In the genomic region with DNA sequence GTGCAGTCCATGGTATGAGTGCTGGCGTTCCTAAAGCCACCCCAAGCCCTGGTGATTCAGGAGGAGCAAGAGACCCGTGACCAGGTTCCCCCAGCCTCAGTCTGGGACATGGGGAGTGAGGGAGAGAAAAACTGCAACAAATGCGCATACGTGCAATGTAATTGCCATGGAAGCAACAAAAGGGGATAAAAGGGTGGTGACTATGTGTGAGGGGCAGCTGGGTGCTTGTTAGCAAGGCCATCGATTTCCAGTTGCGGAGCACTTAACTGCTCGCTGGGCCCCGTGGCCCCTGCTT, we compare ENCODE assay signal across 8 cellular contexts. TPM values are rescaled to one million over a fixed set of nuclear protein-coding genes. Genes with fewer than 3 reads are reported as not detected.
DNase-seq lines count a peak whose midpoint lies in the region; ATAC-seq and TF ChIP-seq lines count a peak whose summit lies in the region.

No MANE protein-coding gene starts in this region.

- no CpG with 5 or more reads among the region's 8 CpGs for WGBS in trophoblast cell (ENCODE audit: extremely low coverage, insufficient coverage, insufficient read length)

- H3K27ac ChIP-seq in SJCRH30 (peak overlapping the region; percentile 58), fibroblast of lung (ENCODE audit: insufficient read depth, low read length) (peak overlapping the region; percentile 47), trophoblast cell (ENCODE audit: low read depth, low read length) (no peak overlapping the region)

- TF ChIP-seq CTCF in Caco-2 (IDR thresholded peaks at IDR 0.05; ENCODE audit: insufficient read depth in 1 of 2, low read depth in 1 of 2, low read length in 1 of 2, severe bottlenecking in 1 of 2, unreplicated experiment in 1 of 2): no peak
- no peak for TF ChIP-seq CTCF in fibroblast of lung (conservative IDR thresholded peaks at IDR 0.05 in 1 of 2, IDR thresholded peaks at IDR 0.05 in 1 of 2; ENCODE audit: low read depth in 1 of 2, low read length in 2 of 2)

- H3K4me2 ChIP-seq in fibroblast of lung (ENCODE audit: extremely low read depth, insufficient read depth, low read length) (peak overlapping the region; percentile 89), trophoblast cell (ENCODE audit: low read length) (peak overlapping the region; percentile 61)

- no peak overlapping the region for H3K23ac ChIP-seq in trophoblast cell (ENCODE audit: low read length)

- no peaks in the 10 kb centered on the region for H3K9me3 Mint-ChIP-seq in Caco-2 (ENCODE audit: unreplicated experiment)

- H2BK12ac ChIP-seq in trophoblast cell (ENCODE audit: low read length): no peak overlapping the region

- POLR2A ChIA-PET in Caco-2 (lab: Charles Lee): no interaction called here

- H3K4me3 Mint-ChIP-seq in Caco-2 (ENCODE audit: unreplicated experiment): peak overlapping the region; percentile 77

- peak overlapping the region; percentile 54 for H3K4me3 ChIP-seq in Caco-2 (ENCODE audit: low read depth, low read length)
- H3K4me3 ChIP-seq in SJCRH30: peak overlapping the region; percentile 91
- H3K4me3 ChIP-seq in fibroblast of lung (replicated peaks in 1 of 4; ENCODE audit: control extremely low read depth in 1 of 4, insufficient read depth in 1 of 4, low read depth in 3 of 4, low read length in 4 of 4): peak overlapping the region; percentile 43 to 62 (median 49)
- peak overlapping the region; percentile 63 for H3K4me3 ChIP-seq in trophoblast cell (ENCODE audit: low read depth, low read length)

- intact Hi-C loops in Caco-2 (cut with micrococcal nuclease; ENCODE audit: unreplicated experiment): no loop called here

- H3K9ac ChIP-seq in fibroblast of lung (ENCODE audit: insufficient read depth, low read length) (no peak overlapping the region), trophoblast cell (ENCODE audit: low read length) (no peak overlapping the region)

- H3K79me2 ChIP-seq in fibroblast of lung (ENCODE audit: control insufficient read depth, insufficient read depth, low read length): peaks cover 16% of the 10 kb centered on the region
- peaks cover 8% of the 10 kb centered on the region for H3K79me2 ChIP-seq in trophoblast cell (ENCODE audit: control insufficient read depth, insufficient read depth, low read length, poor library complexity)

- peak overlapping the region; percentile 40 for H3K27ac Mint-ChIP-seq in Caco-2 (ENCODE audit: unreplicated experiment)

- H4K12ac ChIP-seq in trophoblast cell (ENCODE audit: low read depth, low read length): no peak overlapping the region

- DNase-seq in Caco-2: no peak
- no peak for DNase-seq in SJCRH30
- no peak for DNase-seq in fibroblast of lung (ENCODE audit: low read depth in 2 of 2)
- peak in 1 of 2 donors; percentile 17 for DNase-seq in trophoblast cell
- no peak for DNase-seq in activated gamma-delta T cell (lab: John Stamatoyannopoulos, UW)
- DNase-seq in NAMALWA (ENCODE audit: low spot score): no peak
- no peak for DNase-seq in activated effector memory CD4-positive, alpha-beta T cell treated with anti-CD3 and anti-CD28 coated beads, Interleukin-2, amount 50 U/mL, for 16 hours

- H3K9me3 ChIP-seq in Caco-2 (no peaks in the 10 kb centered on the region), SJCRH30 (replicated peaks) (no peaks in the 10 kb centered on the region), fibroblast of lung (ENCODE audit: control insufficient read depth, insufficient read depth, low read depth, low read length) (no peaks in the 10 kb centered on the region), trophoblast cell (ENCODE audit: insufficient read depth, low read depth, low read length) (no peaks in the 10 kb centered on the region)

- peak overlapping the region; percentile 10 for H3K14ac ChIP-seq in trophoblast cell (ENCODE audit: low read length)

- H3K36me3 Mint-ChIP-seq in Caco-2 (ENCODE audit: insufficient read depth, unreplicated experiment): peaks cover 5% of the 10 kb centered on the region

- H3K27me3 Mint-ChIP-seq in Caco-2 (ENCODE audit: insufficient read depth, unreplicated experiment): no peaks in the 10 kb centered on the region

- H4K8ac ChIP-seq in trophoblast cell (ENCODE audit: low read depth, low read length): peak overlapping the region; percentile 20

- no peak overlapping the region for H2AK5ac ChIP-seq in trophoblast cell (ENCODE audit: low read length)

- no peaks in the 10 kb centered on the region for H4K20me1 ChIP-seq in fibroblast of lung (ENCODE audit: control insufficient read depth, extremely low read depth, insufficient read depth, low read length)

- H3K4ac ChIP-seq in trophoblast cell (ENCODE audit: low read depth, low read length): no peak overlapping the region

- peak overlapping the region; percentile 56 for H4K91ac ChIP-seq in trophoblast cell (ENCODE audit: low read depth, low read length)

- H3K4me1 ChIP-seq in Caco-2 (0 out of 2 replicates have a peak, but pooled peaks cover 4% of the 10 kb centered on the region), SJCRH30 (peaks cover 18% of the 10 kb centered on the region), fibroblast of lung (ENCODE audit: control insufficient read depth, extremely low read depth, insufficient read depth, low read length) (peaks cover 26% of the 10 kb centered on the region), trophoblast cell (ENCODE audit: control insufficient read depth in 1 of 2, insufficient read depth in 2 of 2, low read length in 2 of 2) (peaks cover 20 to 32% of the 10 kb centered on the region in 2 experiments)

- no peak overlapping the region for H3K18ac ChIP-seq in trophoblast cell (ENCODE audit: low read length)

- H2BK120ac ChIP-seq in trophoblast cell (ENCODE audit: insufficient read depth, low read length, poor library complexity): no peak overlapping the region

- ATAC-seq in HG02938 (IDR thresholded peaks at IDR 0.05; ENCODE audit: unreplicated experiment): no peak

- no peaks in the 10 kb centered on the region for H3K36me3 ChIP-seq in Caco-2 (ENCODE audit: control insufficient read depth, insufficient read depth, low read length)
- no peaks in the 10 kb centered on the region for H3K36me3 ChIP-seq in SJCRH30
- no peaks in the 10 kb centered on the region for H3K36me3 ChIP-seq in fibroblast of lung (ENCODE audit: control insufficient read depth, insufficient read depth, low read length)
- H3K36me3 ChIP-seq in trophoblast cell (ENCODE audit: control insufficient read depth in 1 of 2, insufficient read depth in 2 of 2, low read length in 2 of 2): peaks cover 0 to 5% of the 10 kb centered on the region in 2 experiments

- CTCF ChIA-PET in Caco-2 (lab: Charles Lee): no interaction called here

- peaks cover 25% of the 10 kb centered on the region for H3K79me1 ChIP-seq in trophoblast cell (ENCODE audit: low read length)

- H3K27me3 ChIP-seq in Caco-2 (replicated peaks; ENCODE audit: control insufficient read depth, insufficient read depth, low read length): no peaks in the 10 kb centered on the region
- no peaks in the 10 kb centered on the region for H3K27me3 ChIP-seq in SJCRH30
- no peaks in the 10 kb centered on the region for H3K27me3 ChIP-seq in fibroblast of lung (ENCODE audit: control insufficient read depth, insufficient read depth, low read length)
- H3K27me3 ChIP-seq in trophoblast cell (ENCODE audit: insufficient read depth, low read length): no peaks in the 10 kb centered on the region

- H2BK5ac ChIP-seq in trophoblast cell (ENCODE audit: low read depth, low read length, poor library complexity): no peak overlapping the region

- peak overlapping the region; percentile 78 for H2AFZ ChIP-seq in fibroblast of lung (ENCODE audit: low read length)
- peak overlapping the region; percentile 53 for H2AFZ ChIP-seq in trophoblast cell (ENCODE audit: insufficient read depth, low read length, poor library complexity)

- no TSS peak for BruUV-seq in Caco-2 (replicated peaks; lab: Mats Ljungman, UMichigan)

- H3K4me1 Mint-ChIP-seq in Caco-2 (ENCODE audit: low read depth, unreplicated experiment): peaks cover 26% of the 10 kb centered on the region

RNA-seq across cellular contexts. Expression of a gene that starts 0.7 kb away (rescaled TPM):
- 11.5 and 12.9 TPM in 2 replicates for total RNA-seq in Caco-2 (2022)
- total RNA-seq in SJCRH30 (2014; rRNA removed; shearing (Covaris generic)): 16.4 and 16.9 TPM in 2 replicates
- total RNA-seq in fibroblast of lung: 21.1 and 23.9 TPM in 2 replicates
- polyA plus RNA-seq in fibroblast of lung: 12.6 and 23.0 TPM in 2 replicates
- 14.4 and 25.4 TPM in 2 replicates for polyA plus RNA-seq in fibroblast of lung (2012)
- 25.3 and 47.1 TPM in 2 replicates for polyA minus RNA-seq in fibroblast of lung (ENCODE audit: low replicate concordance)
- polyA plus RNA-seq in trophoblast cell (2013): 40.1 and 41.6 TPM in 2 replicates
